19 cellular contexts compared by ENCODE assay signal in the genomic region with DNA sequence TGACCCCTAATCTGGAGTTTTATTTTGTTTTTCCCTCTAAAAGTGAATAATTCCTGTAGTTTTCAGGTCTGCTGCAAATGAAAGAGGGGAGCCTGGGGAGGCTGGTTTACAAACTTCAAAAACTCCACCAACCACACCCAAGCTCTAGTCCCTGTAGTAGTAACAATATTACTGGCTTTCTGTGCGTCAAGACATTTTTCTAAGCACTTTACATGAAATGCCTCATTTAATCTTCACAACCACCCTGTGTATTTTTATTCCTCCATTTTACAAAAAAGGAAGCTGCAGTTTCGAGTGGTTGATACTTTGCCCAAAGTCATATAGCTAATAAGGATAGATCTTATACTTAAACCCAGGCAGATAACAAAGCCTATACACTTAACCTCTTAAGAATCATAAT. TPM values are rescaled to one million over a fixed set of nuclear protein-coding genes. Genes with fewer than 3 reads are reported as not detected.
DNase-seq lines count a peak whose midpoint lies in the region; ATAC-seq lines count a peak whose summit lies in the region.
"Had no signal": no experiment of that assay in that cellular context is flagged by ENCODE, and none has a peak within 500 bp of the region (broad histone marks: within the 10 kb centered on the region; RNA-seq: fewer than 3 reads in every experiment).

No MANE protein-coding gene starts in this region.

- H3K4me1 Mint-ChIP-seq in memory B cell, result peaks cover 31% of the 10 kb centered on the region
- H3K4me1 Mint-ChIP-seq in activated CD4-positive, alpha-beta T cell treated with anti-CD3 and anti-CD28 coated beads for 36 hours, result peaks cover 7% of the 10 kb centered on the region

- no peak overlapping the region for H3K4me3 ChIP-seq in BLaER1 treated with 17β-estradiol and CSF1 and Interleukin-3, amounts not matched to agents 10 nM and 100 nM

- H3K9me3 ChIP-seq in BLaER1 treated with 17β-estradiol and CSF1 and Interleukin-3, amounts not matched to agents 10 nM and 100 nM (replicated peaks in 1 of 11), result no peaks in the 10 kb centered on the region

- H3K27me3 Mint-ChIP-seq in memory B cell, result no peaks in the 10 kb centered on the region
- H3K27me3 Mint-ChIP-seq in activated CD4-positive, alpha-beta T cell treated with anti-CD3 and anti-CD28 coated beads for 36 hours, result no peaks in the 10 kb centered on the region
- H3K27me3 Mint-ChIP-seq: activated CD4-positive, alpha-beta T cell treated with anti-CD3 and anti-CD28 coated beads, Interleukin-2, amount 10 ng/mL, durations not matched to agents 7 days and 5 days; dendritic cell treated with granulocyte-macrophage colony-stimulating factor and Interleukin-4, amounts not matched to agents 40 ng/mL and 50 ng/mL, for 4 days had no signal

- peak overlapping the region in 3 of 11 experiments; percentile 12 to 35 (median 25); a peak in 5 of 22 replicates for H3K27ac ChIP-seq in BLaER1 treated with 17β-estradiol and CSF1 and Interleukin-3, amounts not matched to agents 10 nM and 100 nM

- peak overlapping the region; percentile 86 for H3K27ac Mint-ChIP-seq in memory B cell
- no peak overlapping the region for H3K27ac Mint-ChIP-seq in activated CD4-positive, alpha-beta T cell treated with anti-CD3 and anti-CD28 coated beads for 36 hours
- H3K27ac Mint-ChIP-seq: activated CD4-positive, alpha-beta T cell treated with anti-CD3 and anti-CD28 coated beads, Interleukin-2, amount 10 ng/mL, durations not matched to agents 7 days and 5 days; activated T-helper 1 cell treated with anti-CD3 and anti-CD28 coated beads, Interleukin-12 subunit alpha, Interleukin-12 subunit beta, Interleukin-2, Interleukin-4 antibody, amounts not matched to agents 30 ng/mL and 10 ng/mL and 1 ng/mL, durations not matched to agents 14 hours and 24 hours and 36 hours; dendritic cell treated with granulocyte-macrophage colony-stimulating factor and Interleukin-4, amounts not matched to agents 40 ng/mL and 50 ng/mL, for 4 days; T-helper 1 cell treated with Interleukin-12 subunit alpha and Interleukin-12 subunit beta and Interleukin-4 antibody, amounts not matched to agents 30 μg/mL and 1 μg/mL, for 36 hours had no signal

- H3K36me3 Mint-ChIP-seq in memory B cell, result peaks cover 9% of the 10 kb centered on the region
- H3K36me3 Mint-ChIP-seq in activated CD4-positive, alpha-beta T cell treated with anti-CD3 and anti-CD28 coated beads for 36 hours (ENCODE audit: low read depth), result no peaks in the 10 kb centered on the region

- DNase-seq in memory B cell (ENCODE audit: low spot score in 2 of 2) (peak in 1 of 2 donors; percentile 25), inferior parietal cortex (ENCODE audit: extremely low spot score) (no peak)
- DNase-seq in activated CD4-positive, alpha-beta T cell treated with anti-CD3 and anti-CD28 coated beads for 36 hours, result no peak
- DNase-seq in activated naive CD4-positive, alpha-beta T cell treated with Interleukin-2 at 50 U/mL for 16 hours, result no peak
- DNase-seq: activated CD4-positive, alpha-beta T cell treated with anti-CD3 and anti-CD28 coated beads, Interleukin-2, amount 10 ng/mL, durations not matched to agents 7 days and 5 days; anterior cingulate cortex; mesendoderm; posterior cingulate gyrus; stimulated activated CD4-positive, alpha-beta T cell treated with anti-CD3 and anti-CD28 coated beads, Interleukin-15, amount 100 ng/mL, for 24 hours had no signal

- no peaks in the 10 kb centered on the region for H4K20me1 ChIP-seq in BLaER1 treated with 17β-estradiol and CSF1 and Interleukin-3, amounts not matched to agents 10 nM and 100 nM

- intact Hi-C loops in activated CD4-positive, alpha-beta T cell treated with anti-CD3 and anti-CD28 coated beads for 36 hours (cut with DNase I, micrococcal nuclease), result no loop called here

- H3K36me3 ChIP-seq in BLaER1 treated with 17β-estradiol and CSF1 and Interleukin-3, amounts not matched to agents 10 nM and 100 nM, result no peaks in the 10 kb centered on the region

- POLR2A ChIA-PET in activated CD4-positive, alpha-beta T cell treated with anti-CD3 and anti-CD28 coated beads for 36 hours (lab: Charles Lee), result interaction anchor here (0.6 kb wide), 1 partner anchor 290 kb away, joined by 4 read pairs; no protein-coding TSS in a partner anchor

- peak overlapping the region; percentile 81 for H3K4me3 Mint-ChIP-seq in memory B cell
- no peak overlapping the region for H3K4me3 Mint-ChIP-seq in activated CD4-positive, alpha-beta T cell treated with anti-CD3 and anti-CD28 coated beads for 36 hours
- H3K4me3 Mint-ChIP-seq: activated CD4-positive, alpha-beta T cell treated with anti-CD3 and anti-CD28 coated beads, Interleukin-2, amount 10 ng/mL, durations not matched to agents 7 days and 5 days; activated T-helper 1 cell treated with anti-CD3 and anti-CD28 coated beads, Interleukin-12 subunit alpha, Interleukin-12 subunit beta, Interleukin-2, Interleukin-4 antibody, amounts not matched to agents 30 ng/mL and 10 ng/mL and 1 ng/mL, durations not matched to agents 14 hours and 24 hours and 36 hours; dendritic cell treated with granulocyte-macrophage colony-stimulating factor and Interleukin-4, amounts not matched to agents 40 ng/mL and 50 ng/mL, for 4 days; T-helper 1 cell treated with Interleukin-12 subunit alpha and Interleukin-12 subunit beta and Interleukin-4 antibody, amounts not matched to agents 30 μg/mL and 1 μg/mL, for 36 hours had no signal

- peaks cover 0 to 80% (median 41%) of the 10 kb centered on the region in 10 experiments; a peak in 17 of 20 replicates for H3K4me1 ChIP-seq in BLaER1 treated with 17β-estradiol and CSF1 and Interleukin-3, amounts not matched to agents 10 nM and 100 nM

- ATAC-seq in GM19351 (IDR thresholded peaks at IDR 0.05; ENCODE audit: unreplicated experiment) (peak; percentile 76), HG03469 (IDR thresholded peaks at IDR 0.05; ENCODE audit: unreplicated experiment) (peak; percentile 56), memory B cell (ENCODE audit: low read depth) (peak; percentile 91), GM18909 (IDR thresholded peaks at IDR 0.05; ENCODE audit: poor library complexity, unreplicated experiment) (no peak)
- ATAC-seq in activated CD4-positive, alpha-beta T cell treated with anti-CD3 and anti-CD28 coated beads for 36 hours, result no peak

- CTCF ChIA-PET in activated CD4-positive, alpha-beta T cell treated with anti-CD3 and anti-CD28 coated beads for 36 hours (lab: Charles Lee), result interaction anchor here (0.6 to 1.8 kb wide), 4 partner anchors 11 to 58 kb away, joined by 3 to 14 read pairs (median 4); no protein-coding TSS in a partner anchor

- no peak overlapping the region for H3K9ac ChIP-seq in BLaER1 treated with 17β-estradiol and CSF1 and Interleukin-3, amounts not matched to agents 10 nM and 100 nM

- peak overlapping the region in 6 of 11 experiments; percentile 6 to 84 (median 43); a peak in 10 of 22 replicates for H3K4me2 ChIP-seq in BLaER1 treated with 17β-estradiol and CSF1 and Interleukin-3, amounts not matched to agents 10 nM and 100 nM

- H3K27me3 ChIP-seq in BLaER1 treated with 17β-estradiol and CSF1 and Interleukin-3, amounts not matched to agents 10 nM and 100 nM, result no peaks in the 10 kb centered on the region

- H3K9me3 Mint-ChIP-seq in memory B cell, result no peaks in the 10 kb centered on the region
- no peaks in the 10 kb centered on the region for H3K9me3 Mint-ChIP-seq in activated CD4-positive, alpha-beta T cell treated with anti-CD3 and anti-CD28 coated beads for 36 hours (ENCODE audit: low read depth)
- H3K9me3 Mint-ChIP-seq: activated CD4-positive, alpha-beta T cell treated with anti-CD3 and anti-CD28 coated beads, Interleukin-2, amount 10 ng/mL, durations not matched to agents 7 days and 5 days; activated T-helper 1 cell treated with anti-CD3 and anti-CD28 coated beads, Interleukin-12 subunit alpha, Interleukin-12 subunit beta, Interleukin-2, Interleukin-4 antibody, amounts not matched to agents 30 ng/mL and 10 ng/mL and 1 ng/mL, durations not matched to agents 14 hours and 24 hours and 36 hours; dendritic cell treated with granulocyte-macrophage colony-stimulating factor and Interleukin-4, amounts not matched to agents 40 ng/mL and 50 ng/mL, for 4 days; T-helper 1 cell treated with Interleukin-12 subunit alpha and Interleukin-12 subunit beta and Interleukin-4 antibody, amounts not matched to agents 30 μg/mL and 1 μg/mL, for 36 hours had no signal

RNA-seq across cellular contexts. Expression of gene CTNND1, which starts 23.5 kb away (rescaled TPM):
- total RNA-seq in activated CD4-positive, alpha-beta T cell treated with anti-CD3 and anti-CD28 coated beads for 36 hours, result 1 to 10 TPM; 6.7 to 7.4 TPM

RNA-seq across cellular contexts. Expression of gene BTBD18, which starts 33.5 kb away (rescaled TPM):
- not detected for total RNA-seq in activated CD4-positive, alpha-beta T cell treated with anti-CD3 and anti-CD28 coated beads for 36 hours
- total RNA-seq: activated CD4-positive, alpha-beta T cell treated with anti-CD3 and anti-CD28 coated beads, Interleukin-2, amount 10 ng/mL, durations not matched to agents 7 days and 5 days; activated T-helper 1 cell treated with anti-CD3 and anti-CD28 coated beads, Interleukin-12 subunit alpha, Interleukin-12 subunit beta, Interleukin-2, Interleukin-4 antibody, amounts not matched to agents 30 ng/mL and 10 ng/mL and 1 ng/mL, durations not matched to agents 14 hours and 24 hours and 36 hours; LHCN-M2; OCI-LY7; urinary bladder had no signal

RNA-seq across cellular contexts. Expression of gene SELENOH, which starts 43.8 kb away (rescaled TPM):
- total RNA-seq in activated CD4-positive, alpha-beta T cell treated with anti-CD3 and anti-CD28 coated beads for 36 hours, result 100 to 1,000 TPM; 117 to 244 TPM

Comparison
In these comparisons a context has a peak if more than half of its experiments do, and no peak if none do; other contexts are left out.
1. ATAC-seq: peak in GM19351 (single experiment), HG03469 (single experiment) and memory B cell (single experiment); none in activated CD4-positive, alpha-beta T cell treated with anti-CD3 and anti-CD28 coated beads for 36 hours (single experiment) and GM18909 (single experiment).